2 cellular contexts compared by ENCODE assay signal in the genomic region with DNA sequence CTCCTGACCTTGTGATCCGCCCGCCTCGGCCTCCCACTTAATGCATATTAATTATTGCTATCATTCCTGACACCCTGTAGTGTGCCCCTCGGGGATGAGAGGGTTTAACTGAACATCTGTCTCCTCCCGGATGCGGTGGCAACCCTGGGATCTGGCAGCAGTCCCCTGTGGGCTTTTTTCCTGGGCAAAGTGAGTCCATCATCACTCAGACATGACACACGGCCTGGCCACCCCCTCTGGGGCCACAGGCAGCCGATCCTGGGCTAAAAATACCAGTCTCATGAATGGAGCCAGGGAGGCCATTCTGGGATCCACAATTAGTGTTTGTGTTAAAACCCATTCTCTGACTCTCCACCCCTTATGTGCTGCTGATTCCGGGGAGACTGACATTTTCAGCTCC.
A peak's percentile ranks its signal among the peaks of the same experiment; 100 is the strongest.
TF ChIP-seq lines count a peak whose summit lies in the region.

No MANE protein-coding gene starts in this region.

TF ChIP-seq in SK-N-SH, 30 proteins besides CTCF, POLR2A, EP300 and RAD21 (continued from another document):
- TF ChIP-seq, protein P1, sequence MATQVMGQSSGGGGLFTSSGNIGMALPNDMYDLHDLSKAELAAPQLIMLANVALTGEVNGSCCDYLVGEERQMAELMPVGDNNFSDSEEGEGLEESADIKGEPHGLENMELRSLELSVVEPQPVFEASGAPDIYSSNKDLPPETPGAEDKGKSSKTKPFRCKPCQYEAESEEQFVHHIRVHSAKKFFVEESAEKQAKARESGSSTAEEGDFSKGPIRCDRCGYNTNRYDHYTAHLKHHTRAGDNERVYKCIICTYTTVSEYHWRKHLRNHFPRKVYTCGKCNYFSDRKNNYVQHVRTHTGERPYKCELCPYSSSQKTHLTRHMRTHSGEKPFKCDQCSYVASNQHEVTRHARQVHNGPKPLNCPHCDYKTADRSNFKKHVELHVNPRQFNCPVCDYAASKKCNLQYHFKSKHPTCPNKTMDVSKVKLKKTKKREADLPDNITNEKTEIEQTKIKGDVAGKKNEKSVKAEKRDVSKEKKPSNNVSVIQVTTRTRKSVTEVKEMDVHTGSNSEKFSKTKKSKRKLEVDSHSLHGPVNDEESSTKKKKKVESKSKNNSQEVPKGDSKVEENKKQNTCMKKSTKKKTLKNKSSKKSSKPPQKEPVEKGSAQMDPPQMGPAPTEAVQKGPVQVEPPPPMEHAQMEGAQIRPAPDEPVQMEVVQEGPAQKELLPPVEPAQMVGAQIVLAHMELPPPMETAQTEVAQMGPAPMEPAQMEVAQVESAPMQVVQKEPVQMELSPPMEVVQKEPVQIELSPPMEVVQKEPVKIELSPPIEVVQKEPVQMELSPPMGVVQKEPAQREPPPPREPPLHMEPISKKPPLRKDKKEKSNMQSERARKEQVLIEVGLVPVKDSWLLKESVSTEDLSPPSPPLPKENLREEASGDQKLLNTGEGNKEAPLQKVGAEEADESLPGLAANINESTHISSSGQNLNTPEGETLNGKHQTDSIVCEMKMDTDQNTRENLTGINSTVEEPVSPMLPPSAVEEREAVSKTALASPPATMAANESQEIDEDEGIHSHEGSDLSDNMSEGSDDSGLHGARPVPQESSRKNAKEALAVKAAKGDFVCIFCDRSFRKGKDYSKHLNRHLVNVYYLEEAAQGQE (IDR thresholded peaks at IDR 0.05; ENCODE audit: low read depth, low read length), result no peak
- TF ChIP-seq MXI1 (IDR thresholded peaks at IDR 0.05; ENCODE audit: low read depth, low read length), result no peak
- peak; percentile 87 for TF ChIP-seq PBX3 (IDR thresholded peaks at IDR 0.05)
- TF ChIP-seq FOXM1 (IDR thresholded peaks at IDR 0.05; ENCODE audit: low read depth), result no peak
- TF ChIP-seq RXRA (IDR thresholded peaks at IDR 0.05; ENCODE audit: borderline replicate concordance, low read depth), result peak; percentile 39; the same call in 1 of the 2 replicates
- no peak for TF ChIP-seq TEAD4 (IDR thresholded peaks at IDR 0.05; ENCODE audit: borderline replicate concordance, insufficient read depth)
- TF ChIP-seq TCF12 (IDR thresholded peaks at IDR 0.05), result peak; percentile 82
- peak; percentile 61; the same call in 1 of the 2 replicates for TF ChIP-seq FOSL2 (IDR thresholded peaks at IDR 0.05; ENCODE audit: borderline replicate concordance, low read depth)
- peak; percentile 57 for TF ChIP-seq JUND (IDR thresholded peaks at IDR 0.05)
- TF ChIP-seq YY1 (IDR thresholded peaks at IDR 0.05; ENCODE audit: low read depth), result no peak
- no peak for TF ChIP-seq SIN3A (IDR thresholded peaks at IDR 0.05; ENCODE audit: borderline replicate concordance, low read depth, low read length)
- TF ChIP-seq GABPA (IDR thresholded peaks at IDR 0.05; ENCODE audit: low read depth), result no peak
- no peak for TF ChIP-seq EZH2phosphoT487 (IDR thresholded peaks at IDR 0.05; ENCODE audit: borderline replicate concordance, low read depth)
- peak; percentile 89 for TF ChIP-seq MEF2A (IDR thresholded peaks at IDR 0.05; ENCODE audit: borderline replicate concordance, low read depth)
- TF ChIP-seq SMC3 (IDR thresholded peaks at IDR 0.05; ENCODE audit: low read depth, low read length), result no peak
- no peak for TF ChIP-seq NRF1 (IDR thresholded peaks at IDR 0.05; ENCODE audit: low read depth, low read length)
- TF ChIP-seq CHD2 (IDR thresholded peaks at IDR 0.05; ENCODE audit: low read length, partially characterized antibody), result no peak
- no peak for TF ChIP-seq ELF1 (IDR thresholded peaks at IDR 0.05)
- TF ChIP-seq GATA2 (CRISPR knock-in tag; IDR thresholded peaks at IDR 0.05), result no peak
- 0 out of 2 replicates have a peak, but pooled peaks have one; percentile 31 for TF ChIP-seq RCOR1 (IDR thresholded peaks at IDR 0.05; ENCODE audit: low read length)
- TF ChIP-seq NFIC (IDR thresholded peaks at IDR 0.05; ENCODE audit: borderline replicate concordance), result peak; percentile 74
- no peak for TF ChIP-seq POLR2AphosphoS5 (IDR thresholded peaks at IDR 0.05; ENCODE audit: low read depth, low read length)

TF ChIP-seq in SK-N-SH treated with all-trans-retinoic acid at 6 μM for 48 hours, 23 proteins besides CTCF, POLR2A, EP300 and RAD21 (continued from another document):
- TF ChIP-seq POU6F1 (CRISPR knock-in tag; IDR thresholded peaks at IDR 0.05; ENCODE audit: borderline replicate concordance, low read depth) (no peak), GLIS3 (CRISPR knock-in tag; IDR thresholded peaks at IDR 0.05) (no peak), ZFP3 (CRISPR knock-in tag; IDR thresholded peaks at IDR 0.05) (no peak), BACH2 (CRISPR knock-in tag; IDR thresholded peaks at IDR 0.05; ENCODE audit: borderline replicate concordance) (no peak), CSDC2 (CRISPR knock-in tag; IDR thresholded peaks at IDR 0.05) (no peak), ZNF70 (CRISPR knock-in tag; IDR thresholded peaks at IDR 0.05) (no peak), TSHZ2 (CRISPR knock-in tag; IDR thresholded peaks at IDR 0.05) (no peak), SNAI2 (CRISPR knock-in tag; IDR thresholded peaks at IDR 0.05) (no peak), CREB5 (CRISPR knock-in tag; IDR thresholded peaks at IDR 0.05; ENCODE audit: low read depth) (no peak), ZFP30 (CRISPR knock-in tag; IDR thresholded peaks at IDR 0.05) (no peak), OSR1 (CRISPR knock-in tag; IDR thresholded peaks at IDR 0.05) (no peak)
- TF ChIP-seq, protein P2, sequence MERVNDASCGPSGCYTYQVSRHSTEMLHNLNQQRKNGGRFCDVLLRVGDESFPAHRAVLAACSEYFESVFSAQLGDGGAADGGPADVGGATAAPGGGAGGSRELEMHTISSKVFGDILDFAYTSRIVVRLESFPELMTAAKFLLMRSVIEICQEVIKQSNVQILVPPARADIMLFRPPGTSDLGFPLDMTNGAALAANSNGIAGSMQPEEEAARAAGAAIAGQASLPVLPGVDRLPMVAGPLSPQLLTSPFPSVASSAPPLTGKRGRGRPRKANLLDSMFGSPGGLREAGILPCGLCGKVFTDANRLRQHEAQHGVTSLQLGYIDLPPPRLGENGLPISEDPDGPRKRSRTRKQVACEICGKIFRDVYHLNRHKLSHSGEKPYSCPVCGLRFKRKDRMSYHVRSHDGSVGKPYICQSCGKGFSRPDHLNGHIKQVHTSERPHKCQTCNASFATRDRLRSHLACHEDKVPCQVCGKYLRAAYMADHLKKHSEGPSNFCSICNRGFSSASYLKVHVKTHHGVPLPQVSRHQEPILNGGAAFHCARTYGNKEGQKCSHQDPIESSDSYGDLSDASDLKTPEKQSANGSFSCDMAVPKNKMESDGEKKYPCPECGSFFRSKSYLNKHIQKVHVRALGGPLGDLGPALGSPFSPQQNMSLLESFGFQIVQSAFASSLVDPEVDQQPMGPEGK (CRISPR knock-in tag; IDR thresholded peaks at IDR 0.05; ENCODE audit: borderline replicate concordance), result no peak
